ENCODE assay signal across 1 cellular context in the genomic region with DNA sequence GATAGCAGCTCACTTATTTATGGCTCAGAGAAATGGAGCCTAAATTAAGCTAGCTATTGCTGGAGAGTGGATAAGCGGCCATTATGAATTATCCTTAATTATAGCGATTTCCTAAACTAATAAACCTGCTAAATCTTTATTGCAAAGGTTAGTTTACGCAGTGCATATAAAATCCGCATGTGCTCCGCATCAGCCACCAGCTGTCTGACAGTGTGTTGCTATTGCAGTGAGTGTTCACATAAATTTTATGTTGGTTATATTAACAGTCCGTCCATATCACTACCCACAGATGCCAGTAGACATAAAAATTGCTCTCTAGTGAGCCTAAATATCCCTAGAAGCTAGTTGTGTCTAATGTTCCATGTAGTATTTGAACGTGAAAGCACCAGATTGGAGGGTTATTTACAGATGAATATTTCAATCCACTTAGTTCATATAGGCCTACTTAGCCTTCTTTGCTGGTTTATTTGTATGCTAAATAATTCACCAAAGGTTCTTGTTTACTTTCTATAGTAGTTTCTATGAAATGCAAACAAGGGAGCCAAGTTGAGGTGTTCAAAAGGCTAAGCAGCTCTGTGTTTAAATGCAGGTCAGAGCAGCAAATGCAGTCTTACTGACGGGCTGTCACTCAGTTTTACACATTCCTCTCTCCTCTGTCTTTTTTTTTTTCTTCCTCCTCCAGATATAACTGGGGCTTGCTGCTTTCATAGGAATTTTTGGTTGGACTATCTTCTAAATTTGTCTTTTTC.
TF ChIP-seq lines count a peak whose summit lies in the region.

No MANE protein-coding gene starts in this region.

TF ChIP-seq in HepG2, 621 proteins besides CTCF, POLR2A, EP300 and RAD21 (continued from another document and continues in another):
- TF ChIP-seq ZNF567 (CRISPR knock-in tag; IDR thresholded peaks at IDR 0.05; ENCODE audit: borderline replicate concordance) = no peak
- TF ChIP-seq, protein P1, sequence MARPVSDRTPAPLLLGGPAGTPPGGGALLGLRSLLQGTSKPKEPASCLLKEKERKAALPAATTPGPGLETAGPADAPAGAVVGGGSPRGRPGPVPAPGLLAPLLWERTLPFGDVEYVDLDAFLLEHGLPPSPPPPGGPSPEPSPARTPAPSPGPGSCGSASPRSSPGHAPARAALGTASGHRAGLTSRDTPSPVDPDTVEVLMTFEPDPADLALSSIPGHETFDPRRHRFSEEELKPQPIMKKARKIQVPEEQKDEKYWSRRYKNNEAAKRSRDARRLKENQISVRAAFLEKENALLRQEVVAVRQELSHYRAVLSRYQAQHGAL (CRISPR knock-in tag; IDR thresholded peaks at IDR 0.05; ENCODE audit: not compliant biosample characterization) = no peak
- TF ChIP-seq NR3C1 (CRISPR knock-in tag; IDR thresholded peaks at IDR 0.05) = no peak
- TF ChIP-seq, protein P2, sequence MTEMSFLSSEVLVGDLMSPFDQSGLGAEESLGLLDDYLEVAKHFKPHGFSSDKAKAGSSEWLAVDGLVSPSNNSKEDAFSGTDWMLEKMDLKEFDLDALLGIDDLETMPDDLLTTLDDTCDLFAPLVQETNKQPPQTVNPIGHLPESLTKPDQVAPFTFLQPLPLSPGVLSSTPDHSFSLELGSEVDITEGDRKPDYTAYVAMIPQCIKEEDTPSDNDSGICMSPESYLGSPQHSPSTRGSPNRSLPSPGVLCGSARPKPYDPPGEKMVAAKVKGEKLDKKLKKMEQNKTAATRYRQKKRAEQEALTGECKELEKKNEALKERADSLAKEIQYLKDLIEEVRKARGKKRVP (CRISPR knock-in tag; IDR thresholded peaks at IDR 0.05) = no peak
- no peak for TF ChIP-seq PTBP1 (IDR thresholded peaks at IDR 0.05; ENCODE audit: low read depth, low read length, poor library complexity, severe bottlenecking)
- no peak for TF ChIP-seq ZSCAN30 (CRISPR knock-in tag; IDR thresholded peaks at IDR 0.05)
- TF ChIP-seq ZNF451 (CRISPR knock-in tag; IDR thresholded peaks at IDR 0.05) = no peak
- TF ChIP-seq SRF (IDR thresholded peaks at IDR 0.05; ENCODE audit: low read depth, low read length) = no peak
- no peak for TF ChIP-seq ASH2L (IDR thresholded peaks at IDR 0.05; ENCODE audit: insufficient read length, low read depth, low read length)
- TF ChIP-seq NFE2L2 (IDR thresholded peaks at IDR 0.05; ENCODE audit: low read length) = no peak
- TF ChIP-seq RFXAP (CRISPR knock-in tag; IDR thresholded peaks at IDR 0.05; ENCODE audit: borderline replicate concordance) = no peak
- TF ChIP-seq, protein P3, sequence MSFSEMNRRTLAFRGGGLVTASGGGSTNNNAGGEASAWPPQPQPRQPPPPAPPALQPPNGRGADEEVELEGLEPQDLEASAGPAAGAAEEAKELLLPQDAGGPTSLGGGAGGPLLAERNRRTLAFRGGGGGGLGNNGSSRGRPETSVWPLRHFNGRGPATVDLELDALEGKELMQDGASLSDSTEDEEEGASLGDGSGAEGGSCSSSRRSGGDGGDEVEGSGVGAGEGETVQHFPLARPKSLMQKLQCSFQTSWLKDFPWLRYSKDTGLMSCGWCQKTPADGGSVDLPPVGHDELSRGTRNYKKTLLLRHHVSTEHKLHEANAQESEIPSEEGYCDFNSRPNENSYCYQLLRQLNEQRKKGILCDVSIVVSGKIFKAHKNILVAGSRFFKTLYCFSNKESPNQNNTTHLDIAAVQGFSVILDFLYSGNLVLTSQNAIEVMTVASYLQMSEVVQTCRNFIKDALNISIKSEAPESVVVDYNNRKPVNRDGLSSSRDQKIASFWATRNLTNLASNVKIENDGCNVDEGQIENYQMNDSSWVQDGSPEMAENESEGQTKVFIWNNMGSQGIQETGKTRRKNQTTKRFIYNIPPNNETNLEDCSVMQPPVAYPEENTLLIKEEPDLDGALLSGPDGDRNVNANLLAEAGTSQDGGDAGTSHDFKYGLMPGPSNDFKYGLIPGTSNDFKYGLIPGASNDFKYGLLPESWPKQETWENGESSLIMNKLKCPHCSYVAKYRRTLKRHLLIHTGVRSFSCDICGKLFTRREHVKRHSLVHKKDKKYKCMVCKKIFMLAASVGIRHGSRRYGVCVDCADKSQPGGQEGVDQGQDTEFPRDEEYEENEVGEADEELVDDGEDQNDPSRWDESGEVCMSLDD (CRISPR knock-in tag; IDR thresholded peaks at IDR 0.05; ENCODE audit: borderline replicate concordance) = no peak
- peak; percentile 11; the same call in 1 of the 2 replicates for TF ChIP-seq HNF4G (IDR thresholded peaks at IDR 0.05; ENCODE audit: borderline replicate concordance, low read depth, low read length)
- no peak for TF ChIP-seq HNF4G (CRISPR knock-in tag; IDR thresholded peaks at IDR 0.05; ENCODE audit: borderline replicate concordance, low read depth)
- TF ChIP-seq, protein P4, sequence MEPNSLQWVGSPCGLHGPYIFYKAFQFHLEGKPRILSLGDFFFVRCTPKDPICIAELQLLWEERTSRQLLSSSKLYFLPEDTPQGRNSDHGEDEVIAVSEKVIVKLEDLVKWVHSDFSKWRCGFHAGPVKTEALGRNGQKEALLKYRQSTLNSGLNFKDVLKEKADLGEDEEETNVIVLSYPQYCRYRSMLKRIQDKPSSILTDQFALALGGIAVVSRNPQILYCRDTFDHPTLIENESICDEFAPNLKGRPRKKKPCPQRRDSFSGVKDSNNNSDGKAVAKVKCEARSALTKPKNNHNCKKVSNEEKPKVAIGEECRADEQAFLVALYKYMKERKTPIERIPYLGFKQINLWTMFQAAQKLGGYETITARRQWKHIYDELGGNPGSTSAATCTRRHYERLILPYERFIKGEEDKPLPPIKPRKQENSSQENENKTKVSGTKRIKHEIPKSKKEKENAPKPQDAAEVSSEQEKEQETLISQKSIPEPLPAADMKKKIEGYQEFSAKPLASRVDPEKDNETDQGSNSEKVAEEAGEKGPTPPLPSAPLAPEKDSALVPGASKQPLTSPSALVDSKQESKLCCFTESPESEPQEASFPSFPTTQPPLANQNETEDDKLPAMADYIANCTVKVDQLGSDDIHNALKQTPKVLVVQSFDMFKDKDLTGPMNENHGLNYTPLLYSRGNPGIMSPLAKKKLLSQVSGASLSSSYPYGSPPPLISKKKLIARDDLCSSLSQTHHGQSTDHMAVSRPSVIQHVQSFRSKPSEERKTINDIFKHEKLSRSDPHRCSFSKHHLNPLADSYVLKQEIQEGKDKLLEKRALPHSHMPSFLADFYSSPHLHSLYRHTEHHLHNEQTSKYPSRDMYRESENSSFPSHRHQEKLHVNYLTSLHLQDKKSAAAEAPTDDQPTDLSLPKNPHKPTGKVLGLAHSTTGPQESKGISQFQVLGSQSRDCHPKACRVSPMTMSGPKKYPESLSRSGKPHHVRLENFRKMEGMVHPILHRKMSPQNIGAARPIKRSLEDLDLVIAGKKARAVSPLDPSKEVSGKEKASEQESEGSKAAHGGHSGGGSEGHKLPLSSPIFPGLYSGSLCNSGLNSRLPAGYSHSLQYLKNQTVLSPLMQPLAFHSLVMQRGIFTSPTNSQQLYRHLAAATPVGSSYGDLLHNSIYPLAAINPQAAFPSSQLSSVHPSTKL (CRISPR knock-in tag; IDR thresholded peaks at IDR 0.05) = no peak
- TF ChIP-seq, protein P5, sequence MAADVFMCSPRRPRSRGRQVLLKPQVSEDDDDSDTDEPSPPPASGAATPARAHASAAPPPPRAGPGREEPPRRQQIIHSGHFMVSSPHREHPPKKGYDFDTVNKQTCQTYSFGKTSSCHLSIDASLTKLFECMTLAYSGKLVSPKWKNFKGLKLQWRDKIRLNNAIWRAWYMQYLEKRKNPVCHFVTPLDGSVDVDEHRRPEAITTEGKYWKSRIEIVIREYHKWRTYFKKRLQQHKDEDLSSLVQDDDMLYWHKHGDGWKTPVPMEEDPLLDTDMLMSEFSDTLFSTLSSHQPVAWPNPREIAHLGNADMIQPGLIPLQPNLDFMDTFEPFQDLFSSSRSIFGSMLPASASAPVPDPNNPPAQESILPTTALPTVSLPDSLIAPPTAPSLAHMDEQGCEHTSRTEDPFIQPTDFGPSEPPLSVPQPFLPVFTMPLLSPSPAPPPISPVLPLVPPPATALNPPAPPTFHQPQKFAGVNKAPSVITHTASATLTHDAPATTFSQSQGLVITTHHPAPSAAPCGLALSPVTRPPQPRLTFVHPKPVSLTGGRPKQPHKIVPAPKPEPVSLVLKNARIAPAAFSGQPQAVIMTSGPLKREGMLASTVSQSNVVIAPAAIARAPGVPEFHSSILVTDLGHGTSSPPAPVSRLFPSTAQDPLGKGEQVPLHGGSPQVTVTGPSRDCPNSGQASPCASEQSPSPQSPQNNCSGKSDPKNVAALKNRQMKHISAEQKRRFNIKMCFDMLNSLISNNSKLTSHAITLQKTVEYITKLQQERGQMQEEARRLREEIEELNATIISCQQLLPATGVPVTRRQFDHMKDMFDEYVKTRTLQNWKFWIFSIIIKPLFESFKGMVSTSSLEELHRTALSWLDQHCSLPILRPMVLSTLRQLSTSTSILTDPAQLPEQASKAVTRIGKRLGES (CRISPR knock-in tag; IDR thresholded peaks at IDR 0.05; ENCODE audit: borderline replicate concordance) = no peak
- TF ChIP-seq, protein P6, sequence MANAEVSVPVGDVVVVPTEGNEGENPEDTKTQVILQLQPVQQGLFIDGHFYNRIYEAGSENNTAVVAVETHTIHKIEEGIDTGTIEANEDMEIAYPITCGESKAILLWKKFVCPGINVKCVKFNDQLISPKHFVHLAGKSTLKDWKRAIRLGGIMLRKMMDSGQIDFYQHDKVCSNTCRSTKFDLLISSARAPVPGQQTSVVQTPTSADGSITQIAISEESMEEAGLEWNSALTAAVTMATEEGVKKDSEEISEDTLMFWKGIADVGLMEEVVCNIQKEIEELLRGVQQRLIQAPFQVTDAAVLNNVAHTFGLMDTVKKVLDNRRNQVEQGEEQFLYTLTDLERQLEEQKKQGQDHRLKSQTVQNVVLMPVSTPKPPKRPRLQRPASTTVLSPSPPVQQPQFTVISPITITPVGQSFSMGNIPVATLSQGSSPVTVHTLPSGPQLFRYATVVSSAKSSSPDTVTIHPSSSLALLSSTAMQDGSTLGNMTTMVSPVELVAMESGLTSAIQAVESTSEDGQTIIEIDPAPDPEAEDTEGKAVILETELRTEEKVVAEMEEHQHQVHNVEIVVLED (CRISPR knock-in tag; IDR thresholded peaks at IDR 0.05; ENCODE audit: borderline replicate concordance) = no peak
- TF ChIP-seq MZF1 (CRISPR knock-in tag; IDR thresholded peaks at IDR 0.05; ENCODE audit: borderline replicate concordance) = no peak
- TF ChIP-seq ZNF205 (CRISPR knock-in tag; IDR thresholded peaks at IDR 0.05) = no peak
- no peak for TF ChIP-seq ZNF563 (CRISPR knock-in tag; IDR thresholded peaks at IDR 0.05)
- TF ChIP-seq ZNF746 (CRISPR knock-in tag; IDR thresholded peaks at IDR 0.05) = no peak
- TF ChIP-seq, protein P7, sequence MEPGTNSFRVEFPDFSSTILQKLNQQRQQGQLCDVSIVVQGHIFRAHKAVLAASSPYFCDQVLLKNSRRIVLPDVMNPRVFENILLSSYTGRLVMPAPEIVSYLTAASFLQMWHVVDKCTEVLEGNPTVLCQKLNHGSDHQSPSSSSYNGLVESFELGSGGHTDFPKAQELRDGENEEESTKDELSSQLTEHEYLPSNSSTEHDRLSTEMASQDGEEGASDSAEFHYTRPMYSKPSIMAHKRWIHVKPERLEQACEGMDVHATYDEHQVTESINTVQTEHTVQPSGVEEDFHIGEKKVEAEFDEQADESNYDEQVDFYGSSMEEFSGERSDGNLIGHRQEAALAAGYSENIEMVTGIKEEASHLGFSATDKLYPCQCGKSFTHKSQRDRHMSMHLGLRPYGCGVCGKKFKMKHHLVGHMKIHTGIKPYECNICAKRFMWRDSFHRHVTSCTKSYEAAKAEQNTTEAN (CRISPR knock-in tag; conservative IDR thresholded peaks at IDR 0.05) = no peak
- no peak for TF ChIP-seq ZNF547 (CRISPR knock-in tag; IDR thresholded peaks at IDR 0.05)
- TF ChIP-seq ATRX (CRISPR knock-in tag; IDR thresholded peaks at IDR 0.05; ENCODE audit: borderline replicate concordance) = no peak
- TF ChIP-seq ZNF605 (CRISPR knock-in tag; IDR thresholded peaks at IDR 0.05) = no peak
- no peak for TF ChIP-seq SRSF4 (IDR thresholded peaks at IDR 0.05; ENCODE audit: low read depth, low read length, poor library complexity, severe bottlenecking)
- TF ChIP-seq, protein P8, sequence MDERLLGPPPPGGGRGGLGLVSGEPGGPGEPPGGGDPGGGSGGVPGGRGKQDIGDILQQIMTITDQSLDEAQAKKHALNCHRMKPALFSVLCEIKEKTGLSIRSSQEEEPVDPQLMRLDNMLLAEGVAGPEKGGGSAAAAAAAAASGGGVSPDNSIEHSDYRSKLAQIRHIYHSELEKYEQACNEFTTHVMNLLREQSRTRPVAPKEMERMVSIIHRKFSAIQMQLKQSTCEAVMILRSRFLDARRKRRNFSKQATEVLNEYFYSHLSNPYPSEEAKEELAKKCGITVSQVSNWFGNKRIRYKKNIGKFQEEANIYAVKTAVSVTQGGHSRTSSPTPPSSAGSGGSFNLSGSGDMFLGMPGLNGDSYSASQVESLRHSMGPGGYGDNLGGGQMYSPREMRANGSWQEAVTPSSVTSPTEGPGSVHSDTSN (CRISPR knock-in tag; IDR thresholded peaks at IDR 0.05) = peak; percentile 61; the same call in 1 of the 2 replicates
- TF ChIP-seq HNRNPK (IDR thresholded peaks at IDR 0.05; ENCODE audit: low read depth, low read length, poor library complexity, severe bottlenecking) = no peak
- TF ChIP-seq TRIM24 (CRISPR knock-in tag; IDR thresholded peaks at IDR 0.05) = no peak
- TF ChIP-seq, protein P9, sequence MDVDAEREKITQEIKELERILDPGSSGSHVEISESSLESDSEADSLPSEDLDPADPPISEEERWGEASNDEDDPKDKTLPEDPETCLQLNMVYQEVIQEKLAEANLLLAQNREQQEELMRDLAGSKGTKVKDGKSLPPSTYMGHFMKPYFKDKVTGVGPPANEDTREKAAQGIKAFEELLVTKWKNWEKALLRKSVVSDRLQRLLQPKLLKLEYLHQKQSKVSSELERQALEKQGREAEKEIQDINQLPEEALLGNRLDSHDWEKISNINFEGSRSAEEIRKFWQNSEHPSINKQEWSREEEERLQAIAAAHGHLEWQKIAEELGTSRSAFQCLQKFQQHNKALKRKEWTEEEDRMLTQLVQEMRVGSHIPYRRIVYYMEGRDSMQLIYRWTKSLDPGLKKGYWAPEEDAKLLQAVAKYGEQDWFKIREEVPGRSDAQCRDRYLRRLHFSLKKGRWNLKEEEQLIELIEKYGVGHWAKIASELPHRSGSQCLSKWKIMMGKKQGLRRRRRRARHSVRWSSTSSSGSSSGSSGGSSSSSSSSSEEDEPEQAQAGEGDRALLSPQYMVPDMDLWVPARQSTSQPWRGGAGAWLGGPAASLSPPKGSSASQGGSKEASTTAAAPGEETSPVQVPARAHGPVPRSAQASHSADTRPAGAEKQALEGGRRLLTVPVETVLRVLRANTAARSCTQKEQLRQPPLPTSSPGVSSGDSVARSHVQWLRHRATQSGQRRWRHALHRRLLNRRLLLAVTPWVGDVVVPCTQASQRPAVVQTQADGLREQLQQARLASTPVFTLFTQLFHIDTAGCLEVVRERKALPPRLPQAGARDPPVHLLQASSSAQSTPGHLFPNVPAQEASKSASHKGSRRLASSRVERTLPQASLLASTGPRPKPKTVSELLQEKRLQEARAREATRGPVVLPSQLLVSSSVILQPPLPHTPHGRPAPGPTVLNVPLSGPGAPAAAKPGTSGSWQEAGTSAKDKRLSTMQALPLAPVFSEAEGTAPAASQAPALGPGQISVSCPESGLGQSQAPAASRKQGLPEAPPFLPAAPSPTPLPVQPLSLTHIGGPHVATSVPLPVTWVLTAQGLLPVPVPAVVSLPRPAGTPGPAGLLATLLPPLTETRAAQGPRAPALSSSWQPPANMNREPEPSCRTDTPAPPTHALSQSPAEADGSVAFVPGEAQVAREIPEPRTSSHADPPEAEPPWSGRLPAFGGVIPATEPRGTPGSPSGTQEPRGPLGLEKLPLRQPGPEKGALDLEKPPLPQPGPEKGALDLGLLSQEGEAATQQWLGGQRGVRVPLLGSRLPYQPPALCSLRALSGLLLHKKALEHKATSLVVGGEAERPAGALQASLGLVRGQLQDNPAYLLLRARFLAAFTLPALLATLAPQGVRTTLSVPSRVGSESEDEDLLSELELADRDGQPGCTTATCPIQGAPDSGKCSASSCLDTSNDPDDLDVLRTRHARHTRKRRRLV (CRISPR knock-in tag; IDR thresholded peaks at IDR 0.05) = no peak
- no peak for TF ChIP-seq SATB2 (CRISPR knock-in tag; IDR thresholded peaks at IDR 0.05)
- no peak for TF ChIP-seq ZNF644 (CRISPR knock-in tag; IDR thresholded peaks at IDR 0.05; ENCODE audit: low read depth)
